Comparison of ENCODE assay signal across 8 cellular contexts in genomic region chr2:173963323-173963816, GRCh38. TPM values are rescaled to one million over a fixed set of nuclear protein-coding genes. Genes with fewer than 3 reads are reported as not detected.
DNase-seq lines count a peak whose midpoint lies in the region; ATAC-seq and TF ChIP-seq lines count a peak whose summit lies in the region.

No MANE protein-coding gene starts in this region.

- H3K4me3 ChIP-seq in HUES64 (ENCODE audit: low read length) (peak overlapping the region; percentile 89), body of pancreas (peak overlapping the region; percentile 37 to 99)

- no peak for TF ChIP-seq POLR2A in body of pancreas (IDR thresholded peaks at IDR 0.05)

- H3K27me3 ChIP-seq in HUES64 (ENCODE audit: insufficient read depth, low read length), result no peaks in the 10 kb centered on the region
- no peaks in the 10 kb centered on the region for H3K27me3 ChIP-seq in body of pancreas

- 0 out of 2 replicates have a peak, but pooled peaks cover 2% of the 10 kb centered on the region for H3K9me3 ChIP-seq in HUES64 (ENCODE audit: insufficient read depth, low read depth, low read length)
- no peaks in the 10 kb centered on the region for H3K9me3 ChIP-seq in body of pancreas

- under 1% methylated on average over 42 of the region's 44 CpGs for WGBS in HUES64
- WGBS in body of pancreas, 2 donors, result 0 to 1% methylated on average over 17 to 36 of the region's 44 CpGs

- H3K4me1 ChIP-seq in HUES64 (ENCODE audit: insufficient read depth, low read length) (peaks cover 24% of the 10 kb centered on the region), body of pancreas (peaks cover 49% of the 10 kb centered on the region)

- peak; percentile 19 for ATAC-seq in GM21526 (IDR thresholded peaks at IDR 0.05; ENCODE audit: low FRiP score, unreplicated experiment)
- peak; percentile 3 for ATAC-seq in body of pancreas

- peaks cover 14% of the 10 kb centered on the region for H3K36me3 ChIP-seq in HUES64 (ENCODE audit: insufficient read depth, low read length)
- no peaks in the 10 kb centered on the region for H3K36me3 ChIP-seq in body of pancreas (replicated peaks in 1 of 2; ENCODE audit: insufficient read depth in 1 of 2, low read depth in 2 of 2)

- POLR2A ChIA-PET in RWPE1 (lab: Yijun Ruan, JAX; ENCODE audit: low non-redundant PET), result interaction anchor here (0.5 to 0.6 kb wide), 2 partner anchors 63 to 79 kb away, joined by 3 read pairs; no protein-coding TSS in a partner anchor

- H3K27ac ChIP-seq in HUES64 (ENCODE audit: low read depth, low read length) (peak overlapping the region; percentile 99), RWPE1 (peak overlapping the region; percentile 100), body of pancreas (peak overlapping the region; percentile 92 to 100 (median 100))

- TF ChIP-seq CTCF in RWPE1 (conservative IDR thresholded peaks at IDR 0.05; ENCODE audit: low read depth) (no peak; the same call in 1 of the 2 replicates), body of pancreas (IDR thresholded peaks at IDR 0.05) (peak in 5 of 7 experiments; percentile 20 to 58 (median 44))

- DNase-seq in NCI-H2081 (lab: John Stamatoyannopoulos, UW), result peak; percentile 50 to 68
- DNase-seq in NCI-H2081 treated with DMSO at 0.1 percent for 48 hours (lab: John Stamatoyannopoulos, UW), result no peak
- peak; percentile 44 for DNase-seq in RWPE1 (ENCODE audit: low spot score)
- peak in 1 of 4 donors; percentile 58 for DNase-seq in body of pancreas
- DNase-seq in kidney tubule cell (ENCODE audit: low spot score), result peak; percentile 75
- DNase-seq in stimulated activated CD4-positive, alpha-beta T cell treated with anti-CD3 and anti-CD28 coated beads, TNF-alpha, amount 100 ng/mL, for 48 hours (ENCODE audit: low read depth in 3 of 3), result peak; percentile 27 to 53 (median 45)

- intact Hi-C loops in body of pancreas (cut with DNase I), result no loop called here

- H3K9ac ChIP-seq in HUES64 (ENCODE audit: low read depth, low read length), result peak overlapping the region; percentile 92

- CTCF ChIA-PET in RWPE1 (lab: Yijun Ruan, JAX), result interaction anchor here (0.6 kb wide), 1 partner anchor 228 kb away, joined by 3 read pairs; no protein-coding TSS in a partner anchor

RNA-seq across cellular contexts. Expression of gene SP3, which starts 1.8 kb away (rescaled TPM):
- polyA plus RNA-seq in HUES64 (2013, experiment 1 of 2), result 63.6 TPM
- polyA plus RNA-seq in HUES64 (2013, experiment 2 of 2), result 62.4 TPM
- total RNA-seq in body of pancreas, result 10 to 100 TPM; 41.0 to 42.8 TPM
